17 cellular contexts compared by ENCODE assay signal in the genomic region with DNA sequence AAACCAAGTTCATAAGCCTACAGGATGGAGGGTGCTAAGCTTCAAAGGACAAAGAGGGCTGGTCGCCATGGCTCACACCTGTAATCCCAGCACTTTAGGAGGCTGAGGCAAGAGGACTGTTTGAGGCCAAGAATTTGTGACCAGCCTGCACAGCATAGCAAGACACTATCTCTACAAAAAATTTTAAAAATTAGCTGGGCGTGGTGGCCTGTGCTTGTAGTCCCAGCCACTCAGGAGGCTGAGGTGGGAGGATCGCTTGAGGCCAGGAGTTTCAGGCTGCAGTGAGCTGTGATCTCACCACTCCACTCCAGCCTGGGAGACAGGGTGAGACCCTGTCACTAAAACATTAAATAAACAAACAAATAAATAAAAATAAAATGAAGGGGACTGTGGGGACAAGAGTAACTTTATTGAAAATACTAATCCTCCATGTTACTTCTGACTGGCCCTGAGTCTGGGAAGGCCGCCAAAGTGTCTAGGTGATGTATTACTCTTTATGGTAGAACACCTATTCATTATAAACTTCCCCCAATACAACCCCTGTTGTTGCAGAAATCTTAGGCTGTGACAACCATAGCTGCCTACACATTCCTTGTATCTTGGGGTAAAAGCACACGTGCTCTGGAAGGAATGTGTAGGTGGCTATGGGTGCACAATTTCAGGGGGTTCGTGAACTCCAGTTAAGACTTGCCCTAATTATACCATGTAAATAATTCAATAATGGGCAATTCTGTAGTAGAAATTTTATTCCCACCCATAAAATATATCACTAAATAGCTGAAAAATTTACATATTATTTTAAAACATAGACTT. TPM values are rescaled to one million over a fixed set of nuclear protein-coding genes. Genes with fewer than 3 reads are reported as not detected.
DNase-seq lines count a peak whose midpoint lies in the region; ATAC-seq and TF ChIP-seq lines count a peak whose summit lies in the region.
"Had no signal": no experiment of that assay in that cellular context is flagged by ENCODE, and none has a peak within 500 bp of the region (broad histone marks: within the 10 kb centered on the region; RNA-seq: fewer than 3 reads in every experiment).

No MANE protein-coding gene starts in this region.

- H3K14ac ChIP-seq in IMR-90 (replicated peaks; ENCODE audit: low read depth, low read length) = no peak overlapping the region

- TF ChIP-seq POLR2A in IMR-90 (IDR thresholded peaks at IDR 0.05; ENCODE audit: low read depth, low read length) = no peak

- no peak overlapping the region for H2BK120ac ChIP-seq in IMR-90 (ENCODE audit: low read depth, low read length)

- TF ChIP-seq CTCF in IMR-90 (conservative IDR thresholded peaks at IDR 0.05; ENCODE audit: low read depth, low read length) = no peak
- TF ChIP-seq CTCF in mesothelial cell of epicardium (IDR thresholded peaks at IDR 0.05; ENCODE audit: unreplicated experiment) = no peak

- CTCF ChIA-PET in IMR-90 (lab: Yijun Ruan, JAX) = interaction anchor here (0.5 to 1.0 kb wide), 2 partner anchors 15 to 544 kb away, joined by 3 read pairs; no protein-coding TSS in a partner anchor

- no peak overlapping the region for H2BK5ac ChIP-seq in IMR-90 (ENCODE audit: low read depth, low read length, poor library complexity, severe bottlenecking)

- H3K9me3 Mint-ChIP-seq in mesothelial cell of epicardium = no peaks in the 10 kb centered on the region
- H3K9me3 Mint-ChIP-seq: CD4-positive, alpha-beta T cell; GM23338; HFFc6 had no signal

- no peaks in the 10 kb centered on the region for H3K79me1 ChIP-seq in IMR-90 (ENCODE audit: low read depth in 1 of 2, low read length in 2 of 2)

- H2BK20ac ChIP-seq in IMR-90 (ENCODE audit: low read depth, low read length) = no peak overlapping the region

- H4K20me1 ChIP-seq in IMR-90 (ENCODE audit: insufficient read depth, low read length) = no peaks in the 10 kb centered on the region

- no peaks in the 10 kb centered on the region for H3K9me3 ChIP-seq in IMR-90 (ENCODE audit: control insufficient read depth, insufficient read depth, low read length)
- H3K9me3 ChIP-seq: Caco-2 had no signal

- H3K27ac ChIP-seq in IMR-90 (ENCODE audit: insufficient read depth, low read length) = no peak overlapping the region
- H3K27ac ChIP-seq: C4-2B had no signal

- dilution Hi-C loops in IMR-90 (cut with HindIII; ENCODE audit: low sequenced_read_pairs, unreplicated experiment) = no loop called here

- no CpG with 5 or more reads among the region's 6 CpGs for WGBS in IMR-90 (ENCODE audit: extremely low coverage in 2 of 2, insufficient read length in 1 of 2), 2 experiments

- H3K27me3 ChIP-seq in IMR-90 (ENCODE audit: control insufficient read depth, insufficient read depth, low read length) = peaks cover 8% of the 10 kb centered on the region; the same call in 1 of the 2 replicates

- no peak overlapping the region for H3K9ac ChIP-seq in IMR-90 (ENCODE audit: low read depth, low read length)

- no peak for TF ChIP-seq RAD21 in IMR-90 (IDR thresholded peaks at IDR 0.05; ENCODE audit: low read length)

- no peaks in the 10 kb centered on the region for H3K36me3 ChIP-seq in IMR-90 (ENCODE audit: control insufficient read depth, insufficient read depth, low read length)

- H4K91ac ChIP-seq in IMR-90 (ENCODE audit: insufficient read depth, low read depth, low read length) = no peak overlapping the region

- no peak overlapping the region for H2AK9ac ChIP-seq in IMR-90 (replicated peaks; ENCODE audit: low read depth, low read length, poor library complexity)

- ATAC-seq in IMR-90 (ENCODE audit: low read depth) = no peak
- ATAC-seq: GM23338 had no signal

- peak overlapping the region; percentile 50 for H3K27ac Mint-ChIP-seq in mesothelial cell of epicardium
- H3K27ac Mint-ChIP-seq: CD4-positive, alpha-beta T cell; GM23338; HFFc6 had no signal

- no peak overlapping the region for H3K23ac ChIP-seq in IMR-90 (ENCODE audit: low read depth, low read length)

- no peak overlapping the region for H3K4me3 Mint-ChIP-seq in mesothelial cell of epicardium
- H3K4me3 Mint-ChIP-seq: CD4-positive, alpha-beta T cell; GM23338; HFFc6 had no signal

- POLR2A ChIA-PET in IMR-90 (lab: Charles Lee; ENCODE audit: unreplicated experiment) = no interaction called here

- H3K9me1 ChIP-seq in IMR-90 (ENCODE audit: insufficient read depth, low read length) = no peaks in the 10 kb centered on the region

- no peaks in the 10 kb centered on the region for H3K36me3 Mint-ChIP-seq in mesothelial cell of epicardium

- no peak overlapping the region for H2AK5ac ChIP-seq in IMR-90 (ENCODE audit: low read depth, low read length)

- peaks cover 14% of the 10 kb centered on the region for H3K4me1 Mint-ChIP-seq in mesothelial cell of epicardium

- H3K56ac ChIP-seq in IMR-90 (ENCODE audit: extremely low read depth, insufficient read depth, low read length) = no peak overlapping the region

- BruUV-seq in IMR-90 (replicated peaks; lab: Mats Ljungman, UMichigan) = no TSS peak

- no peak overlapping the region for H2AFZ ChIP-seq in IMR-90 (replicated peaks; ENCODE audit: low read length, poor library complexity)
- H2AFZ ChIP-seq: GM23338 had no signal

- no peak overlapping the region for H3K4me3 ChIP-seq in IMR-90 (ENCODE audit: insufficient read depth, low read depth, low read length)
- H3K4me3 ChIP-seq: GM23338 had no signal

- no peak overlapping the region for H3K4me2 ChIP-seq in IMR-90 (ENCODE audit: low read depth, low read length)
- H3K4me2 ChIP-seq: GM23338 had no signal

- H3K4ac ChIP-seq in IMR-90 (ENCODE audit: low read depth, low read length) = no peak overlapping the region

- no peak overlapping the region for H4K5ac ChIP-seq in IMR-90 (ENCODE audit: low read depth, low read length)

- H3K4me1 ChIP-seq in IMR-90 (ENCODE audit: control insufficient read depth, insufficient read depth, low read length) = no peaks in the 10 kb centered on the region; the same call in 1 of the 2 replicates
- H3K4me1 ChIP-seq: Caco-2 had no signal

- intact Hi-C loops in IMR-90 (cut with micrococcal nuclease) = no loop called here

- DNase-seq in A172 (ENCODE audit: low spot score) (peak; percentile 51), IMR-90 (peak; percentile 21), amniotic epithelial cell (ENCODE audit: low read depth) (peak; percentile 35), mesothelial cell of epicardium (ENCODE audit: low spot score in 2 of 2, unreplicated experiment in 2 of 2) (no peak), AML-193 (lab: John Stamatoyannopoulos, UW) (no peak), DMS153 (lab: John Stamatoyannopoulos, UW) (no peak), SKM-1 (lab: John Stamatoyannopoulos, UW; ENCODE audit: unreplicated experiment) (no peak)
- DNase-seq: ACHN; Caco-2; CD4-positive, alpha-beta T cell; DMS79; GDM1; HFFc6 had no signal

- in situ Hi-C loops in IMR-90 (cut with MboI; ENCODE audit: low sequenced_read_pairs) = no loop called here

- H3K18ac ChIP-seq in IMR-90 (ENCODE audit: low read depth, low read length) = no peak overlapping the region

- H4K8ac ChIP-seq in IMR-90 (ENCODE audit: low read depth in 2 of 2, low read length in 2 of 2) = no peak overlapping the region

- peaks cover 2% of the 10 kb centered on the region for H3K27me3 Mint-ChIP-seq in mesothelial cell of epicardium (ENCODE audit: low read depth)
- H3K27me3 Mint-ChIP-seq: CD4-positive, alpha-beta T cell had no signal

- H2BK15ac ChIP-seq in IMR-90 (ENCODE audit: low read depth, low read length) = no peak overlapping the region

TF ChIP-seq in IMR-90, 13 proteins besides CTCF, POLR2A, EP300 and RAD21 (continues in another document):
- TF ChIP-seq MAZ (IDR thresholded peaks at IDR 0.05; ENCODE audit: borderline replicate concordance, low read depth, low read length) = no peak
- no peak for TF ChIP-seq MAFK (IDR thresholded peaks at IDR 0.05; ENCODE audit: low read depth, low read length)
- TF ChIP-seq MXI1 (IDR thresholded peaks at IDR 0.05; ENCODE audit: borderline replicate concordance, low read depth, low read length) = no peak
- no peak for TF ChIP-seq NFE2L2 (IDR thresholded peaks at IDR 0.05; ENCODE audit: low read depth, low read length)
- TF ChIP-seq, protein P1, sequence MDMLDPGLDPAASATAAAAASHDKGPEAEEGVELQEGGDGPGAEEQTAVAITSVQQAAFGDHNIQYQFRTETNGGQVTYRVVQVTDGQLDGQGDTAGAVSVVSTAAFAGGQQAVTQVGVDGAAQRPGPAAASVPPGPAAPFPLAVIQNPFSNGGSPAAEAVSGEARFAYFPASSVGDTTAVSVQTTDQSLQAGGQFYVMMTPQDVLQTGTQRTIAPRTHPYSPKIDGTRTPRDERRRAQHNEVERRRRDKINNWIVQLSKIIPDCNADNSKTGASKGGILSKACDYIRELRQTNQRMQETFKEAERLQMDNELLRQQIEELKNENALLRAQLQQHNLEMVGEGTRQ (IDR thresholded peaks at IDR 0.05; ENCODE audit: low read depth, low read length) = no peak
- no peak for TF ChIP-seq SMC3 (IDR thresholded peaks at IDR 0.05; ENCODE audit: low read depth, low read length)
- TF ChIP-seq, protein P2, sequence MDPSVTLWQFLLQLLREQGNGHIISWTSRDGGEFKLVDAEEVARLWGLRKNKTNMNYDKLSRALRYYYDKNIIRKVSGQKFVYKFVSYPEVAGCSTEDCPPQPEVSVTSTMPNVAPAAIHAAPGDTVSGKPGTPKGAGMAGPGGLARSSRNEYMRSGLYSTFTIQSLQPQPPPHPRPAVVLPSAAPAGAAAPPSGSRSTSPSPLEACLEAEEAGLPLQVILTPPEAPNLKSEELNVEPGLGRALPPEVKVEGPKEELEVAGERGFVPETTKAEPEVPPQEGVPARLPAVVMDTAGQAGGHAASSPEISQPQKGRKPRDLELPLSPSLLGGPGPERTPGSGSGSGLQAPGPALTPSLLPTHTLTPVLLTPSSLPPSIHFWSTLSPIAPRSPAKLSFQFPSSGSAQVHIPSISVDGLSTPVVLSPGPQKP (IDR thresholded peaks at IDR 0.05; ENCODE audit: borderline replicate concordance, low read depth, low read length) = no peak
- no peak for TF ChIP-seq BHLHE40 (IDR thresholded peaks at IDR 0.05; ENCODE audit: low read depth, low read length)
- TF ChIP-seq CEBPB (IDR thresholded peaks at IDR 0.05; ENCODE audit: low read depth, low read length) = no peak
- TF ChIP-seq RFX5 (IDR thresholded peaks at IDR 0.05; ENCODE audit: low read depth, low read length) = no peak
- TF ChIP-seq RCOR1 (IDR thresholded peaks at IDR 0.05; ENCODE audit: insufficient replicate concordance, low read length) = no peak

RNA-seq across cellular contexts. Expression of a gene that starts 14.6 kb away (rescaled TPM):
- total RNA-seq in A172 (2014; rRNA removed; shearing (Covaris generic)) = not detected in 2 replicates
- total RNA-seq in IMR-90 (2012; rRNA removed) = not detected in 2 replicates
- polyA plus RNA-seq in IMR-90 (2012; rRNA removed) = not detected in 2 replicates
- not detected in 2 replicates for polyA plus RNA-seq in IMR-90 (2012; cell fraction: cytosol; rRNA removed)
- not detected in 2 replicates for polyA plus RNA-seq in IMR-90 (2012; cell fraction: nucleus; rRNA removed; ENCODE audit: low replicate concordance)
- total RNA-seq in mesothelial cell of epicardium = not detected in 3 replicates
- total RNA-seq: CD4-positive, alpha-beta T cell; Daoy; GM23338; HFFc6 had no signal
- polyA plus RNA-seq: BJ, GM23338 had no signal

RNA-seq across cellular contexts. Expression of a gene that starts 34.0 kb away (rescaled TPM):
- not detected in 2 replicates for total RNA-seq in A172 (2014; rRNA removed; shearing (Covaris generic))
- not detected in 2 replicates for total RNA-seq in IMR-90 (2012; rRNA removed)
- not detected in 2 replicates for polyA plus RNA-seq in IMR-90 (2012; rRNA removed)
- polyA plus RNA-seq in IMR-90 (2012; cell fraction: cytosol; rRNA removed) = not detected in 2 replicates
- not detected in 2 replicates for polyA plus RNA-seq in IMR-90 (2012; cell fraction: nucleus; rRNA removed; ENCODE audit: low replicate concordance)
- 0.05 to 0.16 TPM in 2 of 3 replicates, not detected in the other for total RNA-seq in mesothelial cell of epicardium
- total RNA-seq: CD4-positive, alpha-beta T cell; Daoy; GM23338; HFFc6 had no signal
- polyA plus RNA-seq: BJ, GM23338 had no signal

Comparison
In these comparisons a context has a peak if more than half of its experiments do, and no peak if none do; other contexts are left out.
1. DNase-seq: peak in A172 (single experiment), IMR-90 (single experiment) and amniotic epithelial cell (single experiment); none in mesothelial cell of epicardium (0 of 2), AML-193 (0 of 2), DMS153 (single experiment) and SKM-1 (single experiment).